Comparison of ENCODE assay signal across 12 cellular contexts in genomic region chr17:47844814-47845453, GRCh38. TPM values are rescaled to one million over a fixed set of nuclear protein-coding genes. Genes with fewer than 3 reads are reported as not detected.
DNase-seq lines count a peak whose midpoint lies in the region; ATAC-seq and TF ChIP-seq lines count a peak whose summit lies in the region.
"Had no signal": no experiment of that assay in that cellular context is flagged by ENCODE, and none has a peak within 500 bp of the region (broad histone marks: within the 10 kb centered on the region; RNA-seq: fewer than 3 reads in every experiment).

No MANE protein-coding gene starts in this region.

- TF ChIP-seq CTCF in AG10803 (conservative IDR thresholded peaks at IDR 0.05; ENCODE audit: low read length) (peak; percentile 56), RWPE2 (IDR thresholded peaks at IDR 0.05; ENCODE audit: poor library complexity, severe bottlenecking) (peak; percentile 38), foreskin keratinocyte (conservative IDR thresholded peaks at IDR 0.05) (peak; percentile 51)

- TF ChIP-seq POLR2A in erythroblast (IDR thresholded peaks at IDR 0.05; ENCODE audit: low read length): no peak

- no peak overlapping the region for H3K4me3 ChIP-seq in AG10803 (ENCODE audit: low read length)
- no peak overlapping the region for H3K4me3 ChIP-seq in H7 (ENCODE audit: insufficient read depth, low read depth, low read length)
- H3K4me3 ChIP-seq in RWPE2 (ENCODE audit: severe bottlenecking): no peak overlapping the region

- H3K27ac ChIP-seq in RWPE2 (ENCODE audit: poor library complexity, severe bottlenecking): no peak overlapping the region
- H3K27ac ChIP-seq in foreskin keratinocyte: no peak overlapping the region

- H3K9me3 ChIP-seq in RWPE2 (ENCODE audit: severe bottlenecking): no peaks in the 10 kb centered on the region

- DNase-seq in AG10803 (ENCODE audit: low read depth) (peak; percentile 38), H7 (peak; percentile 68), RWPE2 (ENCODE audit: low spot score) (no peak), foreskin keratinocyte (no peak), ecto neural progenitor cell (ENCODE audit: low spot score) (no peak), erythroblast (lab: John Stamatoyannopoulos, UW) (no peak), NCI-H1694 (lab: John Stamatoyannopoulos, UW) (no peak)
- DNase-seq: activated CD8-positive, alpha-beta memory T cell treated with anti-CD3 and anti-CD28 coated beads, Interleukin-2, amount 50 U/mL, for 4 hours; effector CD8-positive, alpha-beta T cell; stimulated activated CD4-positive, alpha-beta T cell treated with anti-CD3 and anti-CD28 coated beads, Interleukin-1b, Interleukin-23, amount 100 ng/mL, for 48 hours had no signal

- peaks cover 64% of the 10 kb centered on the region for H3K27me3 ChIP-seq in H7 (ENCODE audit: control insufficient read depth, insufficient read depth, low read length)
- H3K27me3 ChIP-seq in RWPE2 (ENCODE audit: insufficient read depth, poor library complexity, severe bottlenecking): no peaks in the 10 kb centered on the region
- no peaks in the 10 kb centered on the region for H3K27me3 ChIP-seq in foreskin keratinocyte

- no peak for ATAC-seq in RWPE2 (ENCODE audit: low read depth)
- no peak for ATAC-seq in foreskin keratinocyte
- no peak for ATAC-seq in GM21528 (IDR thresholded peaks at IDR 0.05; ENCODE audit: low FRiP score, unreplicated experiment)

- H3K36me3 ChIP-seq in H7 (replicated peaks; ENCODE audit: control insufficient read depth, insufficient read depth, low read length): no peaks in the 10 kb centered on the region
- peaks cover 2% of the 10 kb centered on the region; the same call in 1 of the 2 replicates for H3K36me3 ChIP-seq in RWPE2 (ENCODE audit: low read depth)

- H3K4me1 ChIP-seq in RWPE2 (ENCODE audit: insufficient read depth, poor library complexity, severe bottlenecking) (peaks cover 10% of the 10 kb centered on the region), foreskin keratinocyte (peaks cover 7% of the 10 kb centered on the region)

RNA-seq across cellular contexts. Expression of gene SCRN2, which starts 3.9 kb away (rescaled TPM):
- 35.5 and 48.6 TPM in 2 replicates for total RNA-seq in H7 (2014; rRNA removed; shearing (Covaris generic))
- total RNA-seq in foreskin keratinocyte: 28.1 and 32.4 TPM in 2 replicates
- 35.8 and 40.7 TPM in 2 replicates for polyA plus RNA-seq in foreskin keratinocyte

RNA-seq across cellular contexts. Expression of gene SP6, which starts 6.0 kb away (rescaled TPM):
- 0.07 and 0.10 TPM in 2 replicates for total RNA-seq in H7 (2014; rRNA removed; shearing (Covaris generic))
- total RNA-seq in foreskin keratinocyte: 4.2 and 5.1 TPM in 2 replicates
- 3.3 and 4.6 TPM in 2 replicates for polyA plus RNA-seq in foreskin keratinocyte

RNA-seq across cellular contexts. Expression of gene LRRC46, which starts 13.5 kb away (rescaled TPM):
- 0.21 and 0.30 TPM in 2 replicates for total RNA-seq in H7 (2014; rRNA removed; shearing (Covaris generic))
- total RNA-seq in foreskin keratinocyte: 0.25 and 0.58 TPM in 2 replicates
- polyA plus RNA-seq in foreskin keratinocyte: 0.60 and 0.76 TPM in 2 replicates
- total RNA-seq: mononuclear cell had no signal

RNA-seq across cellular contexts. Expression of gene MRPL10, which starts 13.6 kb away (rescaled TPM):
- total RNA-seq in H7 (2014; rRNA removed; shearing (Covaris generic)): 138 and 156 TPM in 2 replicates
- total RNA-seq in foreskin keratinocyte: 37.1 and 39.2 TPM in 2 replicates
- polyA plus RNA-seq in foreskin keratinocyte: 46.7 and 49.5 TPM in 2 replicates

RNA-seq across cellular contexts. Expression of gene OSBPL7, which starts 23.3 kb away (rescaled TPM):
- total RNA-seq in H7 (2014; rRNA removed; shearing (Covaris generic)): 11.3 and 21.8 TPM in 2 replicates
- total RNA-seq in foreskin keratinocyte: 5.0 and 5.6 TPM in 2 replicates
- 3.2 and 3.7 TPM in 2 replicates for polyA plus RNA-seq in foreskin keratinocyte

Comparison
In these comparisons a context has a peak if more than half of its experiments do, and no peak if none do; other contexts are left out.
1. DNase-seq: peak in AG10803 (single experiment) and H7 (single experiment); none in RWPE2 (single experiment), foreskin keratinocyte (0 of 2), ecto neural progenitor cell (single experiment), erythroblast (0 of 2) and NCI-H1694 (single experiment).
2. Peak in every context shown above with its lines, with median percentiles within 50 percentile points of each other: CTCF ChIP-seq.